In the genomic region with DNA sequence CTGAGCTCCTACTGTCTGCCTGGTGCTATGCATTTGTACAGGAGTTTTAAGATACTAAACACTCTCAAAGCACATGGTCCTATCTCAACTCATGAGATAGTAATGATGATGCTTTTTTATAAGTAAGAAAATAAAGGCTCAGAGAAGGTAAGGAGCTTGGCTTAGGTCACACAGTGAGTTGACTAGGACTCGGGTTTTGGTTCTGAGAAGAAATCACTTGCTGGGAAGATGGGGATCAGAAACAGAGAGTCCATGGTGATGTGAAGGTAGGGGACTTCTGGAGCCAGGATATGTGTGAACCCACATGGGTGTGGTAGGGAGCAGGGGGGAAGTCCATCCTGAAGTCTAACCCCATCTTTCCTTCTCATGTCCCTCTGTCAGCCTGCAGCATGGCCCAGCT, we compare ENCODE assay signal across 19 cellular contexts. TPM values are rescaled to one million over a fixed set of nuclear protein-coding genes. Genes with fewer than 3 reads are reported as not detected.
"Had no signal": no experiment of that assay in that cellular context is flagged by ENCODE, and none has a peak within 500 bp of the region (broad histone marks: within the 10 kb centered on the region; RNA-seq: fewer than 3 reads in every experiment).

No MANE protein-coding gene starts in this region.

- H3K4me3 ChIP-seq: colonic mucosa, lung, right atrium auricular region had no signal

- H3K27ac ChIP-seq: colonic mucosa, foreskin keratinocyte, neutrophil, right atrium auricular region had no signal

- H3K9me3 Mint-ChIP-seq: naive B cell, nephron had no signal

- H3K9me3 ChIP-seq: colonic mucosa, neutrophil, right atrium auricular region had no signal

- DNase-seq: colonic mucosa; dermis blood vessel endothelial cell; erythroblast; foreskin keratinocyte; left colon; left ventricle myocardium superior; mesendoderm; naive B cell; small intestine; stimulated activated CD4-positive, alpha-beta T cell treated with anti-CD3 and anti-CD28 coated beads, Interleukin-12 subunit alpha, Interleukin-12 subunit beta, amount 100 ng/mL, for 4 hours; stimulated activated naive CD4-positive, alpha-beta T cell treated with Interleukin-2 at 50 U/mL for 16 hours; trophoblast cell had no signal

- H3K27ac Mint-ChIP-seq: nephron had no signal

- H3K4me1 ChIP-seq: colonic mucosa, foreskin keratinocyte had no signal

- H3K4me3 Mint-ChIP-seq: naive B cell, nephron had no signal

- H3K36me3 ChIP-seq: colonic mucosa, neutrophil, right atrium auricular region had no signal

RNA-seq across cellular contexts. Expression of a gene that starts 3.7 kb away (rescaled TPM):
- total RNA-seq: dermis blood vessel endothelial cell, endothelial cell of umbilical vein, foreskin keratinocyte, left colon, right atrium auricular region had no signal

RNA-seq across cellular contexts. Expression of a gene that starts 26.5 kb away (rescaled TPM):
- total RNA-seq: dermis blood vessel endothelial cell, endothelial cell of umbilical vein, foreskin keratinocyte, kidney epithelial cell, left colon, urinary bladder had no signal
